In genomic region chr5:103523319-103523718, GRCh38 we compare ENCODE assay signal across 18 cellular contexts. TPM values are rescaled to one million over a fixed set of nuclear protein-coding genes. Genes with fewer than 3 reads are reported as not detected.
DNase-seq lines count a peak whose midpoint lies in the region; ATAC-seq and TF ChIP-seq lines count a peak whose summit lies in the region.
"Had no signal": no experiment of that assay in that cellular context is flagged by ENCODE, and none has a peak within 500 bp of the region (broad histone marks: within the 10 kb centered on the region; RNA-seq: fewer than 3 reads in every experiment).

No MANE protein-coding gene starts in this region.

- intact Hi-C loops in PC-3 (cut with micrococcal nuclease) = loop anchor here (2.0 kb wide), 1 partner anchor 19 kb away; no protein-coding TSS in a partner anchor

- H2BK12ac ChIP-seq in trophoblast cell (ENCODE audit: low read length) = peak overlapping the region; percentile 59

- no peaks in the 10 kb centered on the region for H3F3A ChIP-seq in PC-3 (ENCODE audit: low read length, unreplicated experiment)

- CTCF ChIA-PET in PC-3 (lab: Charles Lee) = no interaction called here

- H4K12ac ChIP-seq in trophoblast cell (ENCODE audit: low read depth, low read length) = no peak overlapping the region

- H2AFZ ChIP-seq in PC-3 (ENCODE audit: low read length) (peak overlapping the region; percentile 46), trophoblast cell (ENCODE audit: insufficient read depth, low read length, poor library complexity) (no peak overlapping the region)

- WGBS in trophoblast cell (ENCODE audit: extremely low coverage, insufficient coverage, insufficient read length) = no CpG with 5 or more reads among the region's 3 CpGs

- no peaks in the 10 kb centered on the region for H3K79me2 ChIP-seq in PC-3 (ENCODE audit: low read length)
- H3K79me2 ChIP-seq in trophoblast cell (ENCODE audit: control insufficient read depth, insufficient read depth, low read length, poor library complexity) = peaks cover 2% of the 10 kb centered on the region

- POLR2A ChIA-PET in PC-3 (lab: Charles Lee; ENCODE audit: unreplicated experiment) = no interaction called here

- H3K4me1 ChIP-seq in PC-3 (ENCODE audit: insufficient read depth, low read length) = peaks cover 16% of the 10 kb centered on the region
- peaks cover 9 to 16% of the 10 kb centered on the region in 2 experiments for H3K4me1 ChIP-seq in trophoblast cell (ENCODE audit: control insufficient read depth in 1 of 2, insufficient read depth in 2 of 2, low read length in 2 of 2)
- H3K4me1 ChIP-seq: lower lobe of right lung, SJSA1 had no signal

- BruUV-seq in PC-3 (replicated peaks; lab: Mats Ljungman, UMichigan) = no TSS peak

- H3K36me3 ChIP-seq in PC-3 (ENCODE audit: low read depth, low read length) (no peaks in the 10 kb centered on the region), trophoblast cell (ENCODE audit: control insufficient read depth in 1 of 2, insufficient read depth in 2 of 2, low read length in 2 of 2) (no peaks in the 10 kb centered on the region)
- H3K36me3 ChIP-seq: lower lobe of right lung, ovary, SJSA1 had no signal

- no peak overlapping the region for H3K4ac ChIP-seq in trophoblast cell (ENCODE audit: low read depth, low read length)

- peaks cover 37% of the 10 kb centered on the region for H3K79me1 ChIP-seq in trophoblast cell (ENCODE audit: low read length)

- peak overlapping the region; percentile 18 for H3K14ac ChIP-seq in trophoblast cell (ENCODE audit: low read length)

- H2BK5ac ChIP-seq in trophoblast cell (ENCODE audit: low read depth, low read length, poor library complexity) = peak overlapping the region; percentile 67

- no peak for TF ChIP-seq POLR2A in erythroblast (IDR thresholded peaks at IDR 0.05; ENCODE audit: low read length)

- ATAC-seq in PC-3 (peak; percentile 89), esophagus mucosa (peak; percentile 49)

- no peaks in the 10 kb centered on the region for H3K27me3 ChIP-seq in PC-3 (ENCODE audit: low read length)
- no peaks in the 10 kb centered on the region for H3K27me3 ChIP-seq in trophoblast cell (ENCODE audit: insufficient read depth, low read length)
- H3K27me3 ChIP-seq: dorsolateral prefrontal cortex, ovary had no signal

- H4K8ac ChIP-seq in trophoblast cell (ENCODE audit: low read depth, low read length) = peak overlapping the region; percentile 42

- no peak overlapping the region for H2AK5ac ChIP-seq in trophoblast cell (ENCODE audit: low read length)

- H3K23ac ChIP-seq in trophoblast cell (ENCODE audit: low read length) = no peak overlapping the region

- peak overlapping the region; percentile 4; the same call in 1 of the 2 replicates for H3K9ac ChIP-seq in PC-3 (ENCODE audit: low read length)
- no peak overlapping the region for H3K9ac ChIP-seq in trophoblast cell (ENCODE audit: low read length)

- no peak overlapping the region for H3K18ac ChIP-seq in trophoblast cell (ENCODE audit: low read length)

- peak overlapping the region; percentile 58 for H4K91ac ChIP-seq in trophoblast cell (ENCODE audit: low read depth, low read length)

- H3K27ac ChIP-seq in PC-3 (ENCODE audit: low read length) = peak overlapping the region; percentile 60
- peak overlapping the region; percentile 99 for H3K27ac ChIP-seq in trophoblast cell (ENCODE audit: low read depth, low read length)
- H3K27ac ChIP-seq: dorsolateral prefrontal cortex, lower lobe of right lung, ovary, SJSA1 had no signal

- H4K20me1 ChIP-seq in PC-3 (ENCODE audit: low read length) = no peaks in the 10 kb centered on the region

- H3K4me2 ChIP-seq in PC-3 (ENCODE audit: low read length) = peak overlapping the region; percentile 47
- no peak overlapping the region for H3K4me2 ChIP-seq in trophoblast cell (ENCODE audit: low read length)

- peak overlapping the region; percentile 61 for H2BK120ac ChIP-seq in trophoblast cell (ENCODE audit: insufficient read depth, low read length, poor library complexity)

- DNase-seq in ELR (ENCODE audit: low read depth) (peak; percentile 13), PC-3 (peak; percentile 82), trophoblast cell (peak; percentile 63 to 73), DMS 273 (lab: John Stamatoyannopoulos, UW; ENCODE audit: unreplicated experiment) (no peak), erythroblast (lab: John Stamatoyannopoulos, UW) (no peak), EL (no peak), NCI-H2029 (lab: John Stamatoyannopoulos, UW) (no peak)
- DNase-seq: activated B cell treated with CpG ODN at 0.5 μM for 24 hours; dorsolateral prefrontal cortex; lower lobe of right lung; naive B cell; NCI-H2029 treated with DMSO at 0.1 percent for 48 hours; NCI-H510A; OCI-M1; ovary; stimulated activated CD4-positive, alpha-beta T cell treated with anti-CD3 and anti-CD28 coated beads, Interleukin-4, amount 100 ng/mL, for 1 hour had no signal

- H3K9me3 ChIP-seq in PC-3 (ENCODE audit: low read length) (no peaks in the 10 kb centered on the region), trophoblast cell (ENCODE audit: insufficient read depth, low read depth, low read length) (no peaks in the 10 kb centered on the region)
- H3K9me3 ChIP-seq: lower lobe of right lung, ovary, SJSA1 had no signal

- H3K4me3 ChIP-seq in PC-3 (ENCODE audit: low read length) = no peak overlapping the region
- no peak overlapping the region for H3K4me3 ChIP-seq in trophoblast cell (ENCODE audit: low read depth, low read length)
- H3K4me3 ChIP-seq: dorsolateral prefrontal cortex, lower lobe of right lung, ovary, SJSA1 had no signal

- no peaks in the 10 kb centered on the region for H3K9me2 ChIP-seq in PC-3 (replicated peaks; ENCODE audit: low read length)

- TF ChIP-seq CTCF in PC-3 (conservative IDR thresholded peaks at IDR 0.05; ENCODE audit: low read depth, low read length) = no peak

RNA-seq across cellular contexts. Expression of gene NUDT12, which starts 39.3 kb away (rescaled TPM):
- total RNA-seq in PC-3 (2014; rRNA removed) (9.2 and 10.9 TPM in 2 replicates), esophagus mucosa (8.4 TPM)
- 8.4 and 9.2 TPM in 2 replicates for polyA plus RNA-seq in trophoblast cell (2013)

Comparison
In these comparisons a context has a peak if more than half of its experiments do, and no peak if none do; other contexts are left out.
1. DNase-seq: peak in ELR (single experiment), PC-3 (single experiment) and trophoblast cell (2 of 2); none in DMS 273 (single experiment), erythroblast (0 of 2), EL (single experiment) and NCI-H2029 (single experiment).